8 cellular contexts compared by ENCODE assay signal in the genomic region with DNA sequence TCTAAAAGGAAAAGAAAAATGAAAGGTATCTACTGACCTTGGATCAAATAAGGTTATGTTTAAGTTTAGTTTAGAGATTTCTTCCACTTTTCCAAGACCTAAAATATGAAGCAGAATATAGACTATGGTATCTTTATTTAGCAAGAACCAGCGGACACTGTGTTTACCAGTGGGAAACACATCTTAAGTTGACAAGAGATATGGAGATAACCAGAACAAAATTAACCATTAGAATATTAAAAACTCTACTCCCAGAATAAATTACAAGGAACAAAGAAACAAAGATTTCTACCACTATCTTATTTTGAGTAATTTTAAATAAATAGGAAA.
"Had no signal": no experiment of that assay in that cellular context is flagged by ENCODE, and none has a peak within 500 bp of the region (broad histone marks: within the 10 kb centered on the region; RNA-seq: fewer than 3 reads in every experiment).

No MANE protein-coding gene starts in this region.

- FAIRE-seq: G401.6, GM12878, GM12891, GM12892, GM18507, GM19239 had no signal

- DNase-seq: GDM1, GF-D8 had no signal

- ATAC-seq: GM12878 had no signal

- H3K4me3 ChIP-seq: GM12878 had no signal
